31 cellular contexts compared by ENCODE assay signal in the genomic region with DNA sequence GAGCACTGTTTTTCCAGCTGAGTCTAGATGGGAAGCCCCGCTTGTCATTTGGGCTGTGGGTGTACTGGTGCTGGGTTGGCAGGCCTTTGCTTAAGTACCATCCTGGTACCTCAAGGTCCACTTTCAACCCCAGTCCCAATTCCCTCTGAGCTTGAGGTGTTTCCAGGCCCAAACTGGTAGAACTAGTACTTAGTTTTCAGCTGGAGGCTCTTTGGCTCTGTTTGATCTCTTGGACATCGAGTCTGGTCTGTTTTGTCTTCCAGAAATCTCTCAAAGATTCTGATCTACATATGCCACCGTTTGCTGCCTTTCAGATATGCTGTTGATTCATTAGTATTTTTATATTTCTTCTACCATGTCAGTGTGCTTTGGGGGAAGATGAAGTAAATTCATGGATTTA.
"Had no signal": no experiment of that assay in that cellular context is flagged by ENCODE, and none has a peak within 500 bp of the region (broad histone marks: within the 10 kb centered on the region; RNA-seq: fewer than 3 reads in every experiment).

No MANE protein-coding gene starts in this region.

- ATAC-seq: activated CD4-positive, alpha-beta T cell treated with anti-CD3 and anti-CD28 coated beads for 36 hours; activated CD4-positive, CD25-positive, alpha-beta regulatory T cell treated with anti-CD3 and anti-CD28 coated beads, Interleukin-2, amount 50 U/mL, for 24 hours; activated CD8-positive, alpha-beta memory T cell treated with anti-CD3 and anti-CD28 coated beads, Interleukin-2, amount 10 ng/mL, durations not matched to agents 7 days and 5 days; activated CD8-positive, alpha-beta T cell treated with anti-CD3 and anti-CD28 coated beads, Interleukin-2, amount 10 ng/mL, durations not matched to agents 7 days and 5 days; activated naive CD4-positive, alpha-beta T cell treated with anti-CD3 and anti-CD28 coated beads, Interleukin-2, amount 50 U/mL, for 72 hours; body of pancreas; WTC11 had no signal

- H3K27ac ChIP-seq: adrenal gland, body of pancreas, brain microvascular endothelial cell, breast epithelium, WERI-Rb-1 had no signal

- H3K9me3 ChIP-seq: adrenal gland, body of pancreas, breast epithelium had no signal

- DNase-seq: activated CD4-positive, alpha-beta memory T cell treated with anti-CD3 and anti-CD28 coated beads, Interleukin-2, amount 10 ng/mL, durations not matched to agents 7 days and 5 days; activated CD4-positive, alpha-beta T cell treated with anti-CD3 and anti-CD28 coated beads for 1 hour; activated CD4-positive, alpha-beta T cell treated with anti-CD3 and anti-CD28 coated beads for 36 hours; activated CD4-positive, alpha-beta T cell treated with anti-CD3 and anti-CD28 coated beads for 48 hours; activated CD4-positive, alpha-beta T cell treated with anti-CD3 and anti-CD28 coated beads, Interleukin-2, amount 10 ng/mL, durations not matched to agents 7 days and 5 days; activated CD4-positive, alpha-beta T cell treated with anti-CD3 and anti-CD28 coated beads, Interleukin-2, amount 50 U/mL, for 48 hours; activated CD4-positive, CD25-positive, alpha-beta regulatory T cell; activated CD8-positive, alpha-beta memory T cell treated with anti-CD3 and anti-CD28 coated beads for 24 hours; activated CD8-positive, alpha-beta memory T cell treated with anti-CD3 and anti-CD28 coated beads, Interleukin-2, amount 10 ng/mL, durations not matched to agents 7 days and 5 days; activated CD8-positive, alpha-beta memory T cell treated with anti-CD3 and anti-CD28 coated beads, Interleukin-2, amount 50 U/mL, for 48 hours; activated effector memory CD4-positive, alpha-beta T cell treated with anti-CD3 and anti-CD28 coated beads, Interleukin-2, amount 50 U/mL, for 16 hours; activated gamma-delta T cell treated with Interleukin-2 at 50 U/mL for 16 hours; activated naive CD4-positive, alpha-beta T cell; activated naive CD4-positive, alpha-beta T cell treated with anti-CD3 and anti-CD28 coated beads, Interleukin-2, amount 50 U/mL, for 16 hours; activated naive CD8-positive, alpha-beta T cell treated with anti-CD3 and anti-CD28 coated beads for 36 hours; activated T-cell treated with anti-CD3 and anti-CD28 coated beads, Interleukin-2, amount 50 U/mL, for 24 hours; activated T-cell treated with anti-CD3 and anti-CD28 coated beads, Interleukin-2, amount 50 U/mL, for 48 hours; adrenal gland; amniotic stem cell; aorta; body of pancreas; brain microvascular endothelial cell; central memory CD4-positive, alpha-beta T cell; T-helper 1 cell; T-helper 9 cell; WERI-Rb-1 had no signal

- H3K36me3 ChIP-seq: brain microvascular endothelial cell, breast epithelium had no signal

- H3K27me3 ChIP-seq: adrenal gland, body of pancreas, brain microvascular endothelial cell, breast epithelium had no signal

- H3K4me3 ChIP-seq: adrenal gland, body of pancreas, breast epithelium had no signal

- H3K4me1 ChIP-seq: adrenal gland, body of pancreas, breast epithelium had no signal
